Comparison of ENCODE assay signal across 8 cellular contexts in genomic region chr11:10792385-10793068, GRCh38. TPM values are rescaled to one million over a fixed set of nuclear protein-coding genes. Genes with fewer than 3 reads are reported as not detected.
A peak's percentile ranks its signal among the peaks of the same experiment; 100 is the strongest.
DNase-seq lines count a peak whose midpoint lies in the region; ATAC-seq, FAIRE-seq and TF ChIP-seq lines count a peak whose summit lies in the region.

No MANE protein-coding gene starts in this region.

- 100% methylated on average over 1 of the region's 24 CpGs; no CpG with 5 or more reads in 1 of the 2 donors for WGBS in neuronal stem cell (ENCODE audit: extremely low coverage in 2 of 2, insufficient read length in 2 of 2, insufficient replicate concordance in 1 of 2), 2 donors

- H4K91ac ChIP-seq in neuronal stem cell (ENCODE audit: low read depth, low read length, poor library complexity), result no peak overlapping the region

- no peak overlapping the region for H3K4me2 ChIP-seq in neuronal stem cell (ENCODE audit: insufficient read depth, low read length, poor library complexity, severe bottlenecking)

- H3K4ac ChIP-seq in neuronal stem cell (ENCODE audit: low read length), result no peak overlapping the region

- H3K36me3 ChIP-seq in HUES6 (ENCODE audit: control insufficient read depth, insufficient read depth, low read length) (peaks cover 15% of the 10 kb centered on the region), neuronal stem cell (replicated peaks in 1 of 2; ENCODE audit: control insufficient read depth in 2 of 2, insufficient read depth in 2 of 2, low read length in 2 of 2) (peaks cover 6 to 22% of the 10 kb centered on the region in 2 donors)

- no peaks in the 10 kb centered on the region for H3K79me1 ChIP-seq in neuronal stem cell (ENCODE audit: low read depth, low read length)

- no peak overlapping the region for H3K18ac ChIP-seq in neuronal stem cell (ENCODE audit: low read length)

- H3K9me3 ChIP-seq in HUES6 (ENCODE audit: control insufficient read depth, insufficient read depth, low read depth, low read length) (no peaks in the 10 kb centered on the region), neuronal stem cell (replicated peaks in 1 of 2; ENCODE audit: control insufficient read depth in 2 of 2, insufficient read depth in 1 of 2, low read depth in 1 of 2, low read length in 2 of 2) (peaks cover 0 to 1% of the 10 kb centered on the region in 2 donors)

- peak overlapping the region; percentile 55 for H2AFZ ChIP-seq in neuronal stem cell (ENCODE audit: low read length)

- DNase-seq in D721Med (ENCODE audit: insufficient read length, low spot score) (peak; percentile 63), fibroblast of pulmonary artery (ENCODE audit: low read depth) (peak; percentile 76), neuronal stem cell (ENCODE audit: low spot score) (peak; percentile 83), substantia nigra (lab: John Stamatoyannopoulos, UW) (peak in 48 of 49 donors; percentile 5 to 87 (median 68))
- DNase-seq in activated T-cell treated with anti-CD3 and anti-CD28 coated beads, Interleukin-2, amount 50 U/mL, for 48 hours, result peak; percentile 92

- H3K4me3 ChIP-seq in HUES6 (ENCODE audit: low read depth, low read length) (0 out of 2 replicates have a peak overlapping the region, but pooled peaks have one; percentile 14), fibroblast of pulmonary artery (replicated peaks; ENCODE audit: low read depth, low read length) (no peak overlapping the region), neuronal stem cell (ENCODE audit: low read length in 2 of 2) (no peak overlapping the region)

- H4K8ac ChIP-seq in neuronal stem cell (ENCODE audit: low read depth, low read length), result no peak overlapping the region

- TF ChIP-seq CTCF in D721Med (IDR thresholded peaks at IDR 0.05; ENCODE audit: insufficient read depth, missing control alignments) (peak; percentile 87), fibroblast of pulmonary artery (IDR thresholded peaks at IDR 0.05; ENCODE audit: low read length, missing control alignments) (peak; percentile 88)

- H3K27me3 ChIP-seq in HUES6 (ENCODE audit: control insufficient read depth, insufficient read depth, low read length), result no peaks in the 10 kb centered on the region
- H3K27me3 ChIP-seq in neuronal stem cell (ENCODE audit: control insufficient read depth in 3 of 3, insufficient read depth in 3 of 3, low read depth in 1 of 3, low read length in 3 of 3), result peaks cover 0 to 25% (median 0%) of the 10 kb centered on the region in 3 experiments

- no peak overlapping the region for H2BK5ac ChIP-seq in neuronal stem cell (ENCODE audit: low read length)

- no peak for FAIRE-seq in D721Med (lab: Jason Lieb, UNC)

- peak; percentile 93 for ATAC-seq in GM21390 (IDR thresholded peaks at IDR 0.05; ENCODE audit: unreplicated experiment)

- H3K27ac ChIP-seq in HUES6 (ENCODE audit: low read depth, low read length) (no peak overlapping the region), neuronal stem cell (replicated peaks; ENCODE audit: low read length) (no peak overlapping the region), substantia nigra (ENCODE audit: low read depth, low read length, poor library complexity, severe bottlenecking) (no peak overlapping the region)

- no peak overlapping the region for H2BK120ac ChIP-seq in neuronal stem cell (ENCODE audit: low read depth, low read length)

- peak overlapping the region; percentile 38 for H3K23ac ChIP-seq in neuronal stem cell (ENCODE audit: low read depth, low read length, poor library complexity)

- no peak overlapping the region for H2BK15ac ChIP-seq in neuronal stem cell (ENCODE audit: low read length)

- no peak overlapping the region for H2BK12ac ChIP-seq in neuronal stem cell (ENCODE audit: low read length)

- no peak overlapping the region for H2AK5ac ChIP-seq in neuronal stem cell (ENCODE audit: low read depth, low read length)

- H3K9ac ChIP-seq in HUES6 (ENCODE audit: low read length) (no peak overlapping the region), neuronal stem cell (ENCODE audit: low read depth, low read length, poor library complexity) (no peak overlapping the region)

- H3K4me1 ChIP-seq in HUES6 (ENCODE audit: control insufficient read depth, insufficient read depth, low read length), result no peaks in the 10 kb centered on the region
- H3K4me1 ChIP-seq in neuronal stem cell (ENCODE audit: control insufficient read depth in 2 of 2, insufficient read depth in 1 of 2, low read depth in 1 of 2, low read length in 2 of 2), result peaks cover 0 to 6% of the 10 kb centered on the region in 2 donors

- no peak overlapping the region for H3K14ac ChIP-seq in neuronal stem cell (ENCODE audit: low read length)

TF ChIP-seq in PFSK-1, 5 proteins besides CTCF, POLR2A, EP300 and RAD21:
- TF ChIP-seq TAF1 (IDR thresholded peaks at IDR 0.05; ENCODE audit: borderline replicate concordance, insufficient read depth, low read length) (no peak), FOXP2 (optimal IDR thresholded peaks at IDR 0.05; ENCODE audit: borderline replicate concordance, extremely low read depth, extremely low read length, insufficient read depth) (peak; percentile 90)

RNA-seq across cellular contexts. Expression of gene EIF4G2, which starts 16.2 kb away (rescaled TPM):
- polyA plus RNA-seq in PFSK-1 (2012; ENCODE audit: insufficient read length, low read depth), result 763 TPM
- polyA plus RNA-seq in neuronal stem cell (2013, experiment 1 of 2), result 741 TPM
- 763 TPM for polyA plus RNA-seq in neuronal stem cell (2013, experiment 2 of 2)

RNA-seq across cellular contexts. Expression of gene CTR9, which starts 41.5 kb away (rescaled TPM):
- 12.1 TPM for polyA plus RNA-seq in PFSK-1 (2012; ENCODE audit: insufficient read length, low read depth)
- 17.0 TPM for polyA plus RNA-seq in neuronal stem cell (2013, experiment 1 of 2)
- 16.6 TPM for polyA plus RNA-seq in neuronal stem cell (2013, experiment 2 of 2)
